ENCODE assay signal across 20 cellular contexts in genomic region chr22:39016592-39016991, GRCh38. TPM values are rescaled to one million over a fixed set of nuclear protein-coding genes. Genes with fewer than 3 reads are reported as not detected.
A peak's percentile ranks its signal among the peaks of the same experiment; 100 is the strongest.
DNase-seq lines count a peak whose midpoint lies in the region; ATAC-seq and TF ChIP-seq lines count a peak whose summit lies in the region.
"Had no signal": no experiment of that assay in that cellular context is flagged by ENCODE, and none has a peak within 500 bp of the region (broad histone marks: within the 10 kb centered on the region; RNA-seq: fewer than 3 reads in every experiment).

No MANE protein-coding gene starts in this region.

- H3K9me2 ChIP-seq in PC-3 (replicated peaks; ENCODE audit: low read length): no peaks in the 10 kb centered on the region

- H3K18ac ChIP-seq in neuronal stem cell (ENCODE audit: low read length): peak overlapping the region; percentile 57
- H3K18ac ChIP-seq in trophoblast cell (ENCODE audit: low read length): no peak overlapping the region

- H4K8ac ChIP-seq in neuronal stem cell (ENCODE audit: low read depth, low read length) (no peak overlapping the region), trophoblast cell (ENCODE audit: low read depth, low read length) (no peak overlapping the region)

- no peak for DNase-seq in activated CD4-positive, alpha-beta T cell treated with anti-CD3 and anti-CD28 coated beads, Interleukin-2, amount 10 ng/mL, durations not matched to agents 24 days and 14 days
- no peak for DNase-seq in activated CD4-positive, alpha-beta T cell treated with anti-CD3 and anti-CD28 coated beads for 1 hour
- DNase-seq in PC-3: no peak
- no peak for DNase-seq in activated naive CD8-positive, alpha-beta T cell treated with anti-CD3 and anti-CD28 coated beads, Interleukin-2, amount 10 ng/mL, durations not matched to agents 7 days and 5 days
- DNase-seq in neuronal stem cell (ENCODE audit: low spot score): no peak
- no peak for DNase-seq in trophoblast cell
- no peak for DNase-seq in HUDEP-2 (lab: John Stamatoyannopoulos, UW; ENCODE audit: unreplicated experiment in 76 of 76)
- DNase-seq: activated CD4-positive, alpha-beta T cell treated with anti-CD3 and anti-CD28 coated beads, Interleukin-2, amount 50 U/mL, for 4 hours; C1 segment of cervical spinal cord; DMS53; heart left ventricle; lower lobe of right lung; NCI-H2171 treated with DMSO at 0.1 percent for 48 hours; spleen; stimulated activated CD8-positive, alpha-beta memory T cell treated with anti-CD3 and anti-CD28 coated beads, Interleukin-4, amount 100 ng/mL, for 48 hours had no signal

- H3K4me2 ChIP-seq in PC-3 (ENCODE audit: low read length): peak overlapping the region; percentile 60
- no peak overlapping the region for H3K4me2 ChIP-seq in neuronal stem cell (ENCODE audit: insufficient read depth, low read length, poor library complexity, severe bottlenecking)
- no peak overlapping the region for H3K4me2 ChIP-seq in trophoblast cell (ENCODE audit: low read length)

- POLR2A ChIA-PET in PC-3 (lab: Charles Lee; ENCODE audit: unreplicated experiment): no interaction called here
- POLR2A ChIA-PET in activated naive CD8-positive, alpha-beta T cell treated with anti-CD3 and anti-CD28 coated beads, Interleukin-2, amount 10 ng/mL, durations not matched to agents 7 days and 5 days (lab: Charles Lee): no interaction called here

- H3K9me3 ChIP-seq in PC-3 (ENCODE audit: low read length) (no peaks in the 10 kb centered on the region), neuronal stem cell (replicated peaks in 1 of 2; ENCODE audit: control insufficient read depth in 2 of 2, insufficient read depth in 1 of 2, low read depth in 1 of 2, low read length in 2 of 2) (no peaks in the 10 kb centered on the region), trophoblast cell (ENCODE audit: insufficient read depth, low read depth, low read length) (no peaks in the 10 kb centered on the region)
- H3K9me3 ChIP-seq: heart left ventricle, lower lobe of right lung, spleen, thoracic aorta had no signal

- H2BK12ac ChIP-seq in neuronal stem cell (ENCODE audit: low read length): no peak overlapping the region
- H2BK12ac ChIP-seq in trophoblast cell (ENCODE audit: low read length): no peak overlapping the region

- H4K91ac ChIP-seq in neuronal stem cell (ENCODE audit: low read depth, low read length, poor library complexity) (no peak overlapping the region), trophoblast cell (ENCODE audit: low read depth, low read length) (no peak overlapping the region)

- H3K36me3 Mint-ChIP-seq in activated CD4-positive, alpha-beta T cell treated with anti-CD3 and anti-CD28 coated beads, Interleukin-2, amount 10 ng/mL, durations not matched to agents 24 days and 14 days (ENCODE audit: low read depth): peaks cover 23% of the 10 kb centered on the region
- peaks cover 13% of the 10 kb centered on the region for H3K36me3 Mint-ChIP-seq in activated naive CD8-positive, alpha-beta T cell treated with anti-CD3 and anti-CD28 coated beads, Interleukin-2, amount 10 ng/mL, durations not matched to agents 7 days and 5 days

- H3K14ac ChIP-seq in neuronal stem cell (ENCODE audit: low read length) (no peak overlapping the region), trophoblast cell (ENCODE audit: low read length) (no peak overlapping the region)

- ATAC-seq in PC-3 (no peak), GM19328 (IDR thresholded peaks at IDR 0.05; ENCODE audit: unreplicated experiment) (no peak)
- ATAC-seq in activated naive CD8-positive, alpha-beta T cell treated with anti-CD3 and anti-CD28 coated beads, Interleukin-2, amount 10 ng/mL, durations not matched to agents 7 days and 5 days (ENCODE audit: low read depth): no peak
- ATAC-seq: heart left ventricle, lower lobe of right lung, Panc1 had no signal

- H3K36me3 ChIP-seq in PC-3 (ENCODE audit: low read depth, low read length) (0 out of 2 replicates have a peak, but pooled peaks cover 5% of the 10 kb centered on the region), neuronal stem cell (replicated peaks in 1 of 2; ENCODE audit: control insufficient read depth in 2 of 2, insufficient read depth in 2 of 2, low read length in 2 of 2) (no peaks in the 10 kb centered on the region), trophoblast cell (ENCODE audit: control insufficient read depth in 1 of 2, insufficient read depth in 2 of 2, low read length in 2 of 2) (no peaks in the 10 kb centered on the region)
- H3K36me3 ChIP-seq: lower lobe of right lung, thoracic aorta had no signal

- no peaks in the 10 kb centered on the region for H4K20me1 ChIP-seq in PC-3 (ENCODE audit: low read length)

- H2BK120ac ChIP-seq in neuronal stem cell (ENCODE audit: low read depth, low read length) (no peak overlapping the region), trophoblast cell (ENCODE audit: insufficient read depth, low read length, poor library complexity) (no peak overlapping the region)

- peaks cover 36% of the 10 kb centered on the region for H3K4me1 Mint-ChIP-seq in activated CD4-positive, alpha-beta T cell treated with anti-CD3 and anti-CD28 coated beads, Interleukin-2, amount 10 ng/mL, durations not matched to agents 24 days and 14 days
- peaks cover 28% of the 10 kb centered on the region for H3K4me1 Mint-ChIP-seq in activated naive CD8-positive, alpha-beta T cell treated with anti-CD3 and anti-CD28 coated beads, Interleukin-2, amount 10 ng/mL, durations not matched to agents 7 days and 5 days

- no peak for TF ChIP-seq CTCF in PC-3 (conservative IDR thresholded peaks at IDR 0.05; ENCODE audit: low read depth, low read length)

- H2AFZ ChIP-seq in PC-3 (ENCODE audit: low read length) (no peak overlapping the region), neuronal stem cell (ENCODE audit: low read length) (no peak overlapping the region), trophoblast cell (ENCODE audit: insufficient read depth, low read length, poor library complexity) (no peak overlapping the region)

- CTCF ChIA-PET in PC-3 (lab: Charles Lee): no interaction called here

- no CpG with 5 or more reads among the region's 13 CpGs for WGBS in neuronal stem cell (ENCODE audit: extremely low coverage in 2 of 2, insufficient read length in 2 of 2, insufficient replicate concordance in 1 of 2), 2 donors
- no CpG with 5 or more reads among the region's 13 CpGs for WGBS in trophoblast cell (ENCODE audit: extremely low coverage, insufficient coverage, insufficient read length)

- H3K4me1 ChIP-seq in PC-3 (ENCODE audit: insufficient read depth, low read length) (peaks cover 7% of the 10 kb centered on the region; the same call in 1 of the 2 replicates), neuronal stem cell (ENCODE audit: control insufficient read depth in 2 of 2, insufficient read depth in 1 of 2, low read depth in 1 of 2, low read length in 2 of 2) (peaks cover 25 to 29% of the 10 kb centered on the region in 2 donors), trophoblast cell (ENCODE audit: control insufficient read depth in 1 of 2, insufficient read depth in 2 of 2, low read length in 2 of 2) (peaks cover 15 to 20% of the 10 kb centered on the region in 2 experiments)

- no peaks in the 10 kb centered on the region for H3F3A ChIP-seq in PC-3 (ENCODE audit: low read length, unreplicated experiment)

- H4K12ac ChIP-seq in trophoblast cell (ENCODE audit: low read depth, low read length): no peak overlapping the region

- H3K27ac Mint-ChIP-seq in activated CD4-positive, alpha-beta T cell treated with anti-CD3 and anti-CD28 coated beads, Interleukin-2, amount 10 ng/mL, durations not matched to agents 24 days and 14 days: peak overlapping the region; percentile 20
- no peak overlapping the region for H3K27ac Mint-ChIP-seq in activated naive CD8-positive, alpha-beta T cell treated with anti-CD3 and anti-CD28 coated beads, Interleukin-2, amount 10 ng/mL, durations not matched to agents 7 days and 5 days

- H3K79me1 ChIP-seq in neuronal stem cell (ENCODE audit: low read depth, low read length) (no peaks in the 10 kb centered on the region), trophoblast cell (ENCODE audit: low read length) (peaks cover 10% of the 10 kb centered on the region)

- H2BK5ac ChIP-seq in neuronal stem cell (ENCODE audit: low read length) (no peak overlapping the region), trophoblast cell (ENCODE audit: low read depth, low read length, poor library complexity) (no peak overlapping the region)

- H3K23ac ChIP-seq in neuronal stem cell (ENCODE audit: low read depth, low read length, poor library complexity) (peak overlapping the region; percentile 73), trophoblast cell (ENCODE audit: low read length) (no peak overlapping the region)

- no peak overlapping the region for H3K27ac ChIP-seq in PC-3 (ENCODE audit: low read length)
- no peak overlapping the region for H3K27ac ChIP-seq in neuronal stem cell (replicated peaks; ENCODE audit: low read length)
- H3K27ac ChIP-seq in trophoblast cell (ENCODE audit: low read depth, low read length): no peak overlapping the region
- H3K27ac ChIP-seq: heart left ventricle, lower lobe of right lung, thoracic aorta had no signal

- intact Hi-C loops in activated CD4-positive, alpha-beta T cell treated with anti-CD3 and anti-CD28 coated beads, Interleukin-2, amount 10 ng/mL, durations not matched to agents 24 days and 14 days (cut with micrococcal nuclease): no loop called here
- intact Hi-C loops in PC-3 (cut with micrococcal nuclease): no loop called here

- H3K9me3 Mint-ChIP-seq in activated CD4-positive, alpha-beta T cell treated with anti-CD3 and anti-CD28 coated beads, Interleukin-2, amount 10 ng/mL, durations not matched to agents 24 days and 14 days: no peaks in the 10 kb centered on the region
- no peaks in the 10 kb centered on the region for H3K9me3 Mint-ChIP-seq in activated naive CD8-positive, alpha-beta T cell treated with anti-CD3 and anti-CD28 coated beads, Interleukin-2, amount 10 ng/mL, durations not matched to agents 7 days and 5 days

- H3K9ac ChIP-seq in PC-3 (ENCODE audit: low read length): no peak overlapping the region
- no peak overlapping the region for H3K9ac ChIP-seq in neuronal stem cell (ENCODE audit: low read depth, low read length, poor library complexity)
- no peak overlapping the region for H3K9ac ChIP-seq in trophoblast cell (ENCODE audit: low read length)

- H3K27me3 ChIP-seq in PC-3 (ENCODE audit: low read length) (no peaks in the 10 kb centered on the region), neuronal stem cell (ENCODE audit: control insufficient read depth in 3 of 3, insufficient read depth in 3 of 3, low read depth in 1 of 3, low read length in 3 of 3) (no peaks in the 10 kb centered on the region), trophoblast cell (ENCODE audit: insufficient read depth, low read length) (no peaks in the 10 kb centered on the region)
- H3K27me3 ChIP-seq: heart left ventricle, spleen had no signal

- no peak overlapping the region for H3K4ac ChIP-seq in neuronal stem cell (ENCODE audit: low read length)
- no peak overlapping the region for H3K4ac ChIP-seq in trophoblast cell (ENCODE audit: low read depth, low read length)

- H2AK5ac ChIP-seq in neuronal stem cell (ENCODE audit: low read depth, low read length) (peak overlapping the region; percentile 37), trophoblast cell (ENCODE audit: low read length) (no peak overlapping the region)

- H3K4me3 Mint-ChIP-seq in activated CD4-positive, alpha-beta T cell treated with anti-CD3 and anti-CD28 coated beads, Interleukin-2, amount 10 ng/mL, durations not matched to agents 24 days and 14 days: peak overlapping the region; percentile 56
- peak overlapping the region; percentile 66 for H3K4me3 Mint-ChIP-seq in activated naive CD8-positive, alpha-beta T cell treated with anti-CD3 and anti-CD28 coated beads, Interleukin-2, amount 10 ng/mL, durations not matched to agents 7 days and 5 days

- no peak overlapping the region for H2BK15ac ChIP-seq in neuronal stem cell (ENCODE audit: low read length)

- no TSS peak for BruUV-seq in PC-3 (replicated peaks; lab: Mats Ljungman, UMichigan)

- no peaks in the 10 kb centered on the region for H3K27me3 Mint-ChIP-seq in activated CD4-positive, alpha-beta T cell treated with anti-CD3 and anti-CD28 coated beads, Interleukin-2, amount 10 ng/mL, durations not matched to agents 24 days and 14 days
- no peaks in the 10 kb centered on the region for H3K27me3 Mint-ChIP-seq in activated naive CD8-positive, alpha-beta T cell treated with anti-CD3 and anti-CD28 coated beads, Interleukin-2, amount 10 ng/mL, durations not matched to agents 7 days and 5 days

- H3K79me2 ChIP-seq in PC-3 (ENCODE audit: low read length): peaks cover 32% of the 10 kb centered on the region
- H3K79me2 ChIP-seq in trophoblast cell (ENCODE audit: control insufficient read depth, insufficient read depth, low read length, poor library complexity): no peaks in the 10 kb centered on the region

- H3K4me3 ChIP-seq in PC-3 (ENCODE audit: low read length) (peak overlapping the region; percentile 35; the same call in 1 of the 2 replicates), neuronal stem cell (ENCODE audit: low read length in 2 of 2) (no peak overlapping the region), trophoblast cell (ENCODE audit: low read depth, low read length) (no peak overlapping the region)
- H3K4me3 ChIP-seq: heart left ventricle, lower lobe of right lung, spleen, thoracic aorta had no signal

RNA-seq across cellular contexts. Expression of gene APOBEC3C, which starts 2.5 kb away (rescaled TPM):
- 73.6 and 74.8 TPM in 2 replicates for total RNA-seq in activated CD4-positive, alpha-beta T cell treated with anti-CD3 and anti-CD28 coated beads, Interleukin-2, amount 10 ng/mL, durations not matched to agents 24 days and 14 days
- 35.5 and 37.8 TPM in 2 replicates for total RNA-seq in PC-3 (2014; rRNA removed)
- total RNA-seq in activated naive CD8-positive, alpha-beta T cell treated with anti-CD3 and anti-CD28 coated beads, Interleukin-2, amount 10 ng/mL, durations not matched to agents 7 days and 5 days: 100 to 1,000 TPM; 120 to 124 TPM
- 18.7 TPM for polyA plus RNA-seq in neuronal stem cell (2013, experiment 1 of 2)
- 20.6 TPM for polyA plus RNA-seq in neuronal stem cell (2013, experiment 2 of 2)
- polyA plus RNA-seq in trophoblast cell (2013): 34.2 and 34.6 TPM in 2 replicates
- polyA plus RNA-seq: neural cell had no signal

RNA-seq across cellular contexts. Expression of gene APOBEC3D, which starts 4.3 kb away (rescaled TPM):
- 26.2 and 26.7 TPM in 2 replicates for total RNA-seq in activated CD4-positive, alpha-beta T cell treated with anti-CD3 and anti-CD28 coated beads, Interleukin-2, amount 10 ng/mL, durations not matched to agents 24 days and 14 days
- 0.33 TPM in 1 of 2 replicates, not detected in the other for total RNA-seq in PC-3 (2014; rRNA removed)
- 10 to 100 TPM; 46.8 to 47.4 TPM for total RNA-seq in activated naive CD8-positive, alpha-beta T cell treated with anti-CD3 and anti-CD28 coated beads, Interleukin-2, amount 10 ng/mL, durations not matched to agents 7 days and 5 days
- polyA plus RNA-seq in neuronal stem cell (2013, experiment 1 of 2): 1.2 TPM
- 1.2 TPM for polyA plus RNA-seq in neuronal stem cell (2013, experiment 2 of 2)
- 1.9 and 2.1 TPM in 2 replicates for polyA plus RNA-seq in trophoblast cell (2013)
- polyA plus RNA-seq: neural cell had no signal

RNA-seq across cellular contexts. Expression of gene APOBEC3F, which starts 24.1 kb away (rescaled TPM):
- total RNA-seq in activated CD4-positive, alpha-beta T cell treated with anti-CD3 and anti-CD28 coated beads, Interleukin-2, amount 10 ng/mL, durations not matched to agents 24 days and 14 days: 16.9 and 19.8 TPM in 2 replicates
- not detected in 2 replicates for total RNA-seq in PC-3 (2014; rRNA removed)
- 10 to 100 TPM; 41.4 to 45.1 TPM for total RNA-seq in activated naive CD8-positive, alpha-beta T cell treated with anti-CD3 and anti-CD28 coated beads, Interleukin-2, amount 10 ng/mL, durations not matched to agents 7 days and 5 days
- 3.5 TPM for polyA plus RNA-seq in neuronal stem cell (2013, experiment 1 of 2)
- polyA plus RNA-seq in neuronal stem cell (2013, experiment 2 of 2): 3.9 TPM
- 4.4 and 4.6 TPM in 2 replicates for polyA plus RNA-seq in trophoblast cell (2013)
- polyA plus RNA-seq: neural cell had no signal

RNA-seq across cellular contexts. Expression of gene APOBEC3B, which starts 34.4 kb away (rescaled TPM):
- total RNA-seq in activated CD4-positive, alpha-beta T cell treated with anti-CD3 and anti-CD28 coated beads, Interleukin-2, amount 10 ng/mL, durations not matched to agents 24 days and 14 days: 25.4 and 26.1 TPM in 2 replicates
- total RNA-seq in PC-3 (2014; rRNA removed): 11.3 TPM in 2 replicates
- total RNA-seq in activated naive CD8-positive, alpha-beta T cell treated with anti-CD3 and anti-CD28 coated beads, Interleukin-2, amount 10 ng/mL, durations not matched to agents 7 days and 5 days: 1 to 10 TPM; 7.1 to 7.2 TPM
- polyA plus RNA-seq in neuronal stem cell (2013, experiment 1 of 2): 2.9 TPM
- polyA plus RNA-seq in neuronal stem cell (2013, experiment 2 of 2): 2.8 TPM
- 2.4 and 2.5 TPM in 2 replicates for polyA plus RNA-seq in trophoblast cell (2013)
- polyA plus RNA-seq: neural cell had no signal

RNA-seq across cellular contexts. Expression of gene APOBEC3A, which starts 59.2 kb away (rescaled TPM):
- not detected in 2 replicates for total RNA-seq in activated CD4-positive, alpha-beta T cell treated with anti-CD3 and anti-CD28 coated beads, Interleukin-2, amount 10 ng/mL, durations not matched to agents 24 days and 14 days
- not detected in 2 replicates for total RNA-seq in PC-3 (2014; rRNA removed)
- not detected for total RNA-seq in activated naive CD8-positive, alpha-beta T cell treated with anti-CD3 and anti-CD28 coated beads, Interleukin-2, amount 10 ng/mL, durations not matched to agents 7 days and 5 days
- not detected for polyA plus RNA-seq in neuronal stem cell (2013, experiment 1 of 2)
- polyA plus RNA-seq in neuronal stem cell (2013, experiment 2 of 2): not detected
- polyA plus RNA-seq in trophoblast cell (2013): not detected in 2 replicates
- total RNA-seq: LHCN-M2 had no signal
- polyA plus RNA-seq: neural cell had no signal

Comparison
In these comparisons a context has a peak if more than half of its experiments do, and no peak if none do; other contexts are left out.
1. RNA of gene APOBEC3D, which starts 4.3 kb away (total RNA-seq): 46.8 to 47.4 TPM in activated naive CD8-positive, alpha-beta T cell treated with anti-CD3 and anti-CD28 coated beads, Interleukin-2, amount 10 ng/mL, durations not matched to agents 7 days and 5 days and 26.2 to 26.7 TPM in activated CD4-positive, alpha-beta T cell treated with anti-CD3 and anti-CD28 coated beads, Interleukin-2, amount 10 ng/mL, durations not matched to agents 24 days and 14 days; 0.33 TPM in PC-3; every median in the first group is over 10 times any median in the second.
2. RNA of gene APOBEC3F, which starts 24.1 kb away (total RNA-seq): 41.4 to 45.1 TPM in activated naive CD8-positive, alpha-beta T cell treated with anti-CD3 and anti-CD28 coated beads, Interleukin-2, amount 10 ng/mL, durations not matched to agents 7 days and 5 days and 16.9 to 19.8 TPM in activated CD4-positive, alpha-beta T cell treated with anti-CD3 and anti-CD28 coated beads, Interleukin-2, amount 10 ng/mL, durations not matched to agents 24 days and 14 days; not detected in PC-3; every median in the first group is over 10 times any median in the second.